Comparison of ENCODE assay signal across 8 cellular contexts in genomic region chr20:34907616-34908469, GRCh38. TPM values are rescaled to one million over a fixed set of nuclear protein-coding genes. Genes with fewer than 3 reads are reported as not detected.
A peak's percentile ranks its signal among the peaks of the same experiment; 100 is the strongest.
DNase-seq lines count a peak whose midpoint lies in the region; ATAC-seq, FAIRE-seq and TF ChIP-seq lines count a peak whose summit lies in the region.

No MANE protein-coding gene starts in this region.

- H3K4me3 ChIP-seq in A549: no peak overlapping the region
- no peak overlapping the region for H3K4me3 ChIP-seq in CD4-positive, alpha-beta memory T cell (ENCODE audit: low read length in 2 of 2)

- intact Hi-C loops in CD4-positive, alpha-beta memory T cell (cut with micrococcal nuclease): no loop called here

- no peak overlapping the region for H3K27ac Mint-ChIP-seq in CD4-positive, alpha-beta memory T cell

- WGBS in A549 (ENCODE audit: missing lambda C conversion rate): 29% methylated on average over 7 of the region's 7 CpGs

- TF ChIP-seq CTCF in A549 (IDR thresholded peaks at IDR 0.05): no peak
- TF ChIP-seq CTCF in foreskin keratinocyte (conservative IDR thresholded peaks at IDR 0.05): no peak

- H3K9me3 Mint-ChIP-seq in CD4-positive, alpha-beta memory T cell: no peaks in the 10 kb centered on the region

- CTCF ChIA-PET in A549 (lab: Yijun Ruan, JAX): interaction anchor here (1.3 to 3.3 kb wide), 2 partner anchors 22 to 33 kb away, joined by 3 to 15 read pairs; no protein-coding TSS in a partner anchor
- CTCF ChIA-PET in CD4-positive, alpha-beta memory T cell (lab: Charles Lee; ENCODE audit: partially characterized antibody): no interaction called here

- peak; percentile 63 to 74 for DNase-seq in A549 (ENCODE audit: low read depth in 1 of 2, low spot score in 1 of 2)
- DNase-seq in HPDE6-E6E7 (ENCODE audit: extremely low spot score): peak; percentile 91
- DNase-seq in T1000 (lab: John Stamatoyannopoulos, UW): peak; percentile 84
- DNase-seq in foreskin keratinocyte: peak; percentile 93 to 98
- peak; percentile 98 for DNase-seq in renal cortical epithelial cell (ENCODE audit: low read depth)
- no peak for DNase-seq in NOMO-1 treated with dmso at 0.1 percent for 144 hours (lab: John Stamatoyannopoulos, UW; ENCODE audit: unreplicated experiment)
- DNase-seq in CD4-positive, alpha-beta memory T cell: no peak

- H3K36me3 ChIP-seq in CD4-positive, alpha-beta memory T cell (ENCODE audit: insufficient read depth, low read length): no peaks in the 10 kb centered on the region

- H3K27ac ChIP-seq in A549 (peak overlapping the region; percentile 67 to 83), foreskin keratinocyte (no peak overlapping the region)
- H3K27ac ChIP-seq in CD4-positive, alpha-beta memory T cell (ENCODE audit: low read depth, low read length): no peak overlapping the region

- H3K4me3 Mint-ChIP-seq in CD4-positive, alpha-beta memory T cell: no peak overlapping the region

- ATAC-seq in A549: peak; percentile 94 to 96
- peak; percentile 94 for ATAC-seq in foreskin keratinocyte
- ATAC-seq in GM19455 (IDR thresholded peaks at IDR 0.05; ENCODE audit: unreplicated experiment): no peak

- peak overlapping the region; percentile 63 for H3K4me2 ChIP-seq in A549

- peaks cover 2 to 19% (median 8%) of the 10 kb centered on the region in 4 donors for H3K4me1 Mint-ChIP-seq in CD4-positive, alpha-beta memory T cell

- TF ChIP-seq EP300 in A549 (IDR thresholded peaks at IDR 0.05): peak in 1 of 2 experiments; percentile 35; a peak in 1 of 5 replicates

- H3K4me1 ChIP-seq in A549: peaks cover 20% of the 10 kb centered on the region
- H3K4me1 ChIP-seq in foreskin keratinocyte: peaks cover 11% of the 10 kb centered on the region
- peaks cover 7% of the 10 kb centered on the region for H3K4me1 ChIP-seq in CD4-positive, alpha-beta memory T cell (ENCODE audit: insufficient read depth, low read length)

- no peak for FAIRE-seq in A549 (lab: Jason Lieb, UNC)

- TF ChIP-seq RAD21 in A549 (conservative IDR thresholded peaks at IDR 0.05 in 1 of 2, IDR thresholded peaks at IDR 0.05 in 1 of 2): 0 out of 5 replicates have a peak, but pooled peaks of 1 of the 2 experiments have one; percentile 2

- H3K36me3 Mint-ChIP-seq in CD4-positive, alpha-beta memory T cell: no peaks in the 10 kb centered on the region

- no peaks in the 10 kb centered on the region for H3K27me3 ChIP-seq in foreskin keratinocyte
- no peaks in the 10 kb centered on the region for H3K27me3 ChIP-seq in CD4-positive, alpha-beta memory T cell (ENCODE audit: insufficient read depth, low read length)

- TF ChIP-seq POLR2A in A549 (IDR thresholded peaks at IDR 0.05; ENCODE audit: low read length): no peak

- no peaks in the 10 kb centered on the region for H3K9me3 ChIP-seq in A549
- H3K9me3 ChIP-seq in CD4-positive, alpha-beta memory T cell (ENCODE audit: control insufficient read depth in 1 of 2, low read length in 2 of 2): no peaks in the 10 kb centered on the region

- H3K27me3 Mint-ChIP-seq in CD4-positive, alpha-beta memory T cell: no peaks in the 10 kb centered on the region

- POLR2A ChIA-PET in A549 (lab: Yijun Ruan, JAX): interaction anchor here (0.7 to 1.3 kb wide), 3 partner anchors 31 to 369 kb away, joined by 3 to 5 read pairs (median 5); no protein-coding TSS in a partner anchor
- POLR2A ChIA-PET in CD4-positive, alpha-beta memory T cell (lab: Charles Lee; ENCODE audit: partially characterized antibody): no interaction called here

TF ChIP-seq in A549, 52 proteins besides CTCF, POLR2A, EP300 and RAD21:
- TF ChIP-seq EHF (CRISPR knock-in tag; IDR thresholded peaks at IDR 0.05): no peak
- TF ChIP-seq SMC3 (IDR thresholded peaks at IDR 0.05): no peak
- peak in 1 of 2 experiments; percentile 21; a peak in 1 of 5 replicates for TF ChIP-seq JUN (IDR thresholded peaks at IDR 0.05)
- TF ChIP-seq KDM1A (IDR thresholded peaks at IDR 0.05; ENCODE audit: low read depth): no peak
- peak; percentile 30; the same call in 1 of the 2 replicates for TF ChIP-seq JUNB (IDR thresholded peaks at IDR 0.05)
- no peak for TF ChIP-seq MYC (IDR thresholded peaks at IDR 0.05; ENCODE audit: borderline replicate concordance, low read length)
- TF ChIP-seq FOSL2 (IDR thresholded peaks at IDR 0.05): no peak
- TF ChIP-seq FOSL2 (CRISPR knock-in tag; IDR thresholded peaks at IDR 0.05): peak; percentile 23; the same call in 1 of the 2 replicates

RNA-seq across cellular contexts. Expression of gene ACSS2, which starts 31.4 kb away (rescaled TPM):
- 21.4 and 22.1 TPM in 2 replicates for polyA plus RNA-seq in A549 (2011; rRNA removed)
- polyA plus RNA-seq in A549 (2012; cell fraction: cytosol; rRNA removed): 13.3 and 14.9 TPM in 2 replicates
- polyA plus RNA-seq in A549 (2012; cell fraction: nucleus; rRNA removed): 24.0 and 27.8 TPM in 2 replicates
- 19.1 to 24.1 TPM (median 19.8 TPM) in 3 replicates for polyA plus RNA-seq in A549 (2017; fragmentation: RNase III; extraction: RNeasy Plus Mini Kit Qiagen cat#74134 plus additional on column Dnase treatment)
- 52.7 and 57.9 TPM in 2 replicates for polyA minus RNA-seq in A549 (2011; rRNA and poly(A)+ RNA removed)
- total RNA-seq in foreskin keratinocyte: 131 and 169 TPM in 2 replicates
- 103 and 134 TPM in 2 replicates for polyA plus RNA-seq in foreskin keratinocyte
- 38.2 and 45.9 TPM in 2 replicates for total RNA-seq in renal cortical epithelial cell
- 10 to 100 TPM; 19.8 to 24.3 TPM for total RNA-seq in CD4-positive, alpha-beta memory T cell
- polyA plus RNA-seq in CD4-positive, alpha-beta memory T cell: 10 to 100 TPM; 11.4 to 14.1 TPM

RNA-seq across cellular contexts. Expression of gene GGT7, which starts 35.2 kb away (rescaled TPM):
- polyA plus RNA-seq in A549 (2011; rRNA removed) (3.5 and 4.2 TPM in 2 replicates), A549 (2017; fragmentation: RNase III; extraction: RNeasy Plus Mini Kit Qiagen cat#74134 plus additional on column Dnase treatment) (8.6 to 10.6 TPM (median 9.1 TPM) in 3 replicates), foreskin keratinocyte (8.5 and 9.3 TPM in 2 replicates)
- polyA plus RNA-seq in A549 (2012; cell fraction: cytosol; rRNA removed): 5.9 and 7.5 TPM in 2 replicates
- polyA plus RNA-seq in A549 (2012; cell fraction: nucleus; rRNA removed): 40.7 and 50.1 TPM in 2 replicates
- polyA minus RNA-seq in A549 (2011; rRNA and poly(A)+ RNA removed): 5.2 and 6.2 TPM in 2 replicates
- total RNA-seq in foreskin keratinocyte (4.3 and 5.7 TPM in 2 replicates), renal cortical epithelial cell (4.3 and 16.9 TPM in 2 replicates)
- 10 to 100 TPM; 35.3 to 37.2 TPM for total RNA-seq in CD4-positive, alpha-beta memory T cell
- 1 to 10 TPM; 2.0 to 5.7 TPM for polyA plus RNA-seq in CD4-positive, alpha-beta memory T cell

RNA-seq across cellular contexts. Expression of gene GSS, which starts 47.8 kb away (rescaled TPM):
- polyA plus RNA-seq in A549 (2011; rRNA removed) (92.4 and 107 TPM in 2 replicates), A549 (2017; fragmentation: RNase III; extraction: RNeasy Plus Mini Kit Qiagen cat#74134 plus additional on column Dnase treatment) (57.1 to 59.8 TPM (median 58.4 TPM) in 3 replicates), foreskin keratinocyte (86.8 and 87.9 TPM in 2 replicates)
- 82.5 and 89.5 TPM in 2 replicates for polyA plus RNA-seq in A549 (2012; cell fraction: cytosol; rRNA removed)
- polyA plus RNA-seq in A549 (2012; cell fraction: nucleus; rRNA removed): 139 and 178 TPM in 2 replicates
- 74.4 and 93.1 TPM in 2 replicates for polyA minus RNA-seq in A549 (2011; rRNA and poly(A)+ RNA removed)
- total RNA-seq in foreskin keratinocyte (84.6 and 91.0 TPM in 2 replicates), renal cortical epithelial cell (86.7 and 89.2 TPM in 2 replicates)
- 10 to 100 TPM; 41.0 to 43.3 TPM for total RNA-seq in CD4-positive, alpha-beta memory T cell
- polyA plus RNA-seq in CD4-positive, alpha-beta memory T cell: 10 to 100 TPM; 32.2 to 38.6 TPM

RNA-seq across cellular contexts. Expression of gene MYH7B, which starts 47.8 kb away (rescaled TPM):
- polyA plus RNA-seq in A549 (2011; rRNA removed) (0.03 and 0.04 TPM in 2 replicates), A549 (2017; fragmentation: RNase III; extraction: RNeasy Plus Mini Kit Qiagen cat#74134 plus additional on column Dnase treatment) (0.09 to 0.23 TPM (median 0.12 TPM) in 3 replicates), foreskin keratinocyte (0.07 and 0.08 TPM in 2 replicates)
- polyA plus RNA-seq in A549 (2012; cell fraction: cytosol; rRNA removed): 0.13 and 0.26 TPM in 2 replicates
- 0.49 and 0.82 TPM in 2 replicates for polyA plus RNA-seq in A549 (2012; cell fraction: nucleus; rRNA removed)
- 0.19 TPM in 1 of 2 replicates, not detected in the other for polyA minus RNA-seq in A549 (2011; rRNA and poly(A)+ RNA removed)
- total RNA-seq in foreskin keratinocyte (0.10 and 0.11 TPM in 2 replicates), renal cortical epithelial cell (0.05 TPM in 1 of 2 replicates, not detected in the other)
- total RNA-seq in CD4-positive, alpha-beta memory T cell: under 1 TPM; 0.39 to 0.47 TPM
- under 1 TPM in 1 of 2 donors, not detected in 1; 0.32 TPM for polyA plus RNA-seq in CD4-positive, alpha-beta memory T cell

Comparison
In these comparisons a context has a peak if more than half of its experiments do, and no peak if none do; other contexts are left out.
1. DNase-seq: peak in A549 (2 of 2), HPDE6-E6E7 (single experiment), T1000 (single experiment), foreskin keratinocyte (2 of 2) and renal cortical epithelial cell (single experiment); none in NOMO-1 treated with dmso at 0.1 percent for 144 hours (single experiment) and CD4-positive, alpha-beta memory T cell (0 of 5).
2. H3K27ac ChIP-seq: peak in A549 (2 of 2); none in foreskin keratinocyte (single experiment) and CD4-positive, alpha-beta memory T cell (single experiment).